In the genomic region with DNA sequence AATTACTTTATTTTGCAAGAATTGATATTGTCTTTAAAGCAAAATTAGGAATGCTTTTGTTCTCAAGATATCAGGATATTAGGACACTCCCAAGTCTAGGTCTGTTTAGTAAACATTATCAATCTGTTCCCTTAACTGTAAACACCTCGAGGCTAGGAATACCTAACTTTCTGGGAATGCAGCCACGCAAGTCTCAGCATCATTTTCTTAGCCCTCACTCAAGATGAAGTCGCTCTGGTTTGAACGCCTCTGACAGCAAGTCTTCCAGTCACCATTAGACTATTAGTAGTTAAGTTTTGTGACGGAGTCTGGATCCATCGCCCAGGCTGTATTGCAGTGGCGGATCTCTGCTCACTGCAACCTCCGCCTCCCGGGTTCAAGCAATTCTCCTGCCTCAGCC, we compare ENCODE assay signal across 7 cellular contexts.
"Had no signal": no experiment of that assay in that cellular context is flagged by ENCODE, and none has a peak within 500 bp of the region (broad histone marks: within the 10 kb centered on the region; RNA-seq: fewer than 3 reads in every experiment).

No MANE protein-coding gene starts in this region.

- H3K36me3 ChIP-seq: HAP-1 had no signal

- H3K27ac Mint-ChIP-seq: HFFc6 had no signal

- H3K4me3 Mint-ChIP-seq: HFFc6 had no signal

- H3K4me1 ChIP-seq: HAP-1 had no signal

- DNase-seq: GOT3, H7, HFFc6, IMR-90 had no signal

- ATAC-seq: HCT116, K562 had no signal

- H3K4me3 ChIP-seq: HAP-1, K562 had no signal
